18 cellular contexts compared by ENCODE assay signal in the genomic region with DNA sequence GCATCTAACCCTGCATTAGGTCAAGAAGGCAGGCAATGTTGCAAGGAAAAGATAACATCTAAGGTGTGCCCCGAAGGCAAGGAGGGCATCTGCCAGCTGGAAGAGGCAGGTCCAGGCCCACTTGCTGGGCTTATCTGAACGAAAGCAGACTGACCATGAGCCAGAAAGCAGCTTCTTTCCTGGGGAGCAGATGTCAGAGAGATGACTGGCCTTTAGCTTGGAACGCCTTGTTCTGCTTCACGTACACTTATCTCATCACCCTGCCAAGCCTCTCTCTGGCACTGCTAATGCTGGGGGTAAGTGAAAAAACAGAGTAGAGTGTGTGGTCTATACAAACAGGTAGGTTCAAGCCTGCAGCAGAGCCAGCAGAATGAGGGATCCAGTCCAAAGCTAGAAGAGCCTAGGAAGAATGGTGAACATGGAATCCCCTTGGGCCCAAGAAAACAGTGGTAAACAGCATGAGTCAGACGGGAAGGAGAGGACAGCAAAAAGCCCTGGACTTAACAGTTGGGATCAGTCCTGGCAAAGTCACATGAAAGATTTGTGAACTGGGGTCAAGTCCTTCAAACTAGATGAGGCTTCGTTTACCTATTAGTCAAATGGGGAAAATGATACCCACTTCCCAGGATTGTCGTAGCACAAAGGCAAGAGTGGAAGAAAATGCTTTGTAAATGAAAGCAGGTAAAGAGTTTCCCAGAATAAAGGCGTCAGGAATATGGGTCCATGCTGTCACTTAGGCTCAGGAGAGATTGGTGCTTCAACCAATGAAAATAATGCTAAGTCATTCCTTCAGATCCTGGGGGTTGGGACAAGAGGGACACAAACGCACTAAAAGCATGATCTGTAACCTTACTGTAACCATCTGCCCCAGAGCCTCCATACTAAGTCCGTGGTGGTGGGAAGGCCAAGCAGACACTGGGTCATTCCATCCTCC.
DNase-seq lines count a peak whose midpoint lies in the region; ATAC-seq and TF ChIP-seq lines count a peak whose summit lies in the region.
"Had no signal": no experiment of that assay in that cellular context is flagged by ENCODE, and none has a peak within 500 bp of the region (broad histone marks: within the 10 kb centered on the region; RNA-seq: fewer than 3 reads in every experiment).

No MANE protein-coding gene starts in this region.

- H3K4me1 Mint-ChIP-seq in MCF 10A (ENCODE audit: insufficient read depth, unreplicated experiment) = peaks cover 2% of the 10 kb centered on the region
- H3K4me1 Mint-ChIP-seq: CD8-positive, alpha-beta memory T cell had no signal

- H3K36me3 ChIP-seq in right atrium auricular region (no peaks in the 10 kb centered on the region), aorta (ENCODE audit: control insufficient read depth in 1 of 2, insufficient read depth in 2 of 2, low read length in 1 of 2) (no peaks in the 10 kb centered on the region)
- H3K36me3 ChIP-seq: tibial nerve had no signal

- no peak for TF ChIP-seq CTCF in MCF 10A (IDR thresholded peaks at IDR 0.05; ENCODE audit: unreplicated experiment)
- no peak for TF ChIP-seq CTCF in right atrium auricular region (IDR thresholded peaks at IDR 0.05)

- WGBS in aorta, 2 donors = 64 to 70% methylated on average over 10 of the region's 10 CpGs

- ATAC-seq in Right ventricle myocardium superior (ENCODE audit: poor library complexity) (peak; percentile 46), aorta (ENCODE audit: low FRiP score) (peak; percentile 39), GM19463 (IDR thresholded peaks at IDR 0.05; ENCODE audit: unreplicated experiment) (no peak), HG03175 (IDR thresholded peaks at IDR 0.05; ENCODE audit: unreplicated experiment) (no peak)
- ATAC-seq: effector memory CD8-positive, alpha-beta T cell; natural killer cell treated with Interleukin-12 subunit alpha and Interleukin-12 subunit beta and Interleukin-15 and Interleukin-18, amount 100 ng/mL, for 72 hours had no signal

- H3K36me3 Mint-ChIP-seq in MCF 10A (ENCODE audit: insufficient read depth, unreplicated experiment) = no peaks in the 10 kb centered on the region
- H3K36me3 Mint-ChIP-seq: CD8-positive, alpha-beta memory T cell; natural killer cell treated with Interleukin-12 subunit alpha and Interleukin-12 subunit beta and Interleukin-15 and Interleukin-18, amount 100 ng/mL, for 72 hours had no signal

- intact Hi-C loops in Right ventricle myocardium superior (cut with DNase I) = no loop called here
- intact Hi-C loops in cardiac septum (cut with DNase I) = no loop called here
- intact Hi-C loops in MCF 10A (cut with micrococcal nuclease) = no loop called here
- intact Hi-C loops in aorta (cut with DNase I) = no loop called here

- H3K27ac Mint-ChIP-seq in MCF 10A (ENCODE audit: low read depth, unreplicated experiment) = no peak overlapping the region
- H3K27ac Mint-ChIP-seq: effector memory CD8-positive, alpha-beta T cell; natural killer cell treated with Interleukin-12 subunit alpha and Interleukin-12 subunit beta and Interleukin-15 and Interleukin-18, amount 100 ng/mL, for 72 hours had no signal

- H3K9me3 Mint-ChIP-seq in MCF 10A (ENCODE audit: unreplicated experiment) = peaks cover 11% of the 10 kb centered on the region
- H3K9me3 Mint-ChIP-seq: natural killer cell treated with Interleukin-12 subunit alpha and Interleukin-12 subunit beta and Interleukin-15 and Interleukin-18, amount 100 ng/mL, for 72 hours had no signal

- H3K4me3 Mint-ChIP-seq in MCF 10A (ENCODE audit: unreplicated experiment) = no peak overlapping the region
- H3K4me3 Mint-ChIP-seq: effector memory CD8-positive, alpha-beta T cell; natural killer cell treated with Interleukin-12 subunit alpha and Interleukin-12 subunit beta and Interleukin-15 and Interleukin-18, amount 100 ng/mL, for 72 hours had no signal

- no peak overlapping the region for H3K4me3 ChIP-seq in right atrium auricular region
- H3K4me3 ChIP-seq in aorta (ENCODE audit: low read length in 2 of 2) = no peak overlapping the region
- H3K4me3 ChIP-seq: tibial nerve had no signal

- BruUV-seq in MCF 10A (replicated peaks; lab: Mats Ljungman, UMichigan) = no TSS peak

- H3K27me3 ChIP-seq in right atrium auricular region = no peaks in the 10 kb centered on the region
- H3K27me3 ChIP-seq in aorta (ENCODE audit: control insufficient read depth in 1 of 2, insufficient read depth in 2 of 2, low read length in 1 of 2) = no peaks in the 10 kb centered on the region
- H3K27me3 ChIP-seq: tibial nerve had no signal

- H3K27ac ChIP-seq in right atrium auricular region = peak overlapping the region; percentile 4 to 57
- no peak overlapping the region for H3K27ac ChIP-seq in aorta (ENCODE audit: low read depth in 1 of 2, low read length in 2 of 2)

- DNase-seq in Right ventricle myocardium superior = no peak
- no peak for DNase-seq in cardiac septum (ENCODE audit: low spot score)
- peak; percentile 58 for DNase-seq in MCF 10A (ENCODE audit: unreplicated experiment)
- peak; percentile 66 for DNase-seq in right atrium auricular region (ENCODE audit: low spot score)
- no peak for DNase-seq in aorta
- no peak for DNase-seq in mesenteric fat pad (ENCODE audit: low spot score)
- DNase-seq: 8988T; activated CD8-positive, alpha-beta memory T cell treated with anti-CD3 and anti-CD28 coated beads, Interleukin-2, amount 50 U/mL, for 48 hours; activated naive CD4-positive, alpha-beta T cell treated with anti-CD3 and anti-CD28 coated beads, Interleukin-2, amount 50 U/mL, for 16 hours; CD8-positive, alpha-beta memory T cell; effector memory CD8-positive, alpha-beta T cell; KBM-7; NCI-H1105; SHP77 had no signal

- H3K4me1 ChIP-seq in right atrium auricular region (peaks cover 0 to 35% of the 10 kb centered on the region in 2 donors), aorta (ENCODE audit: control insufficient read depth in 1 of 2, insufficient read depth in 2 of 2, low read length in 2 of 2) (peaks cover 4 to 17% of the 10 kb centered on the region in 2 donors)

- H3K27me3 Mint-ChIP-seq in MCF 10A (ENCODE audit: insufficient read depth, unreplicated experiment) = no peaks in the 10 kb centered on the region

- H3K9me3 ChIP-seq in right atrium auricular region (no peaks in the 10 kb centered on the region), aorta (ENCODE audit: control insufficient read depth, low read length) (no peaks in the 10 kb centered on the region)
- H3K9me3 ChIP-seq: tibial nerve had no signal

- CTCF ChIA-PET in MCF 10A (lab: Yijun Ruan, JAX) = interaction anchor here (0.7 to 1.0 kb wide), 4 partner anchors 13 to 45 kb away, joined by 3 read pairs; no protein-coding TSS in a partner anchor

- POLR2A ChIA-PET in MCF 10A (lab: Yijun Ruan, JAX) = no interaction called here

Comparison
In these comparisons a context has a peak if more than half of its experiments do, and no peak if none do; other contexts are left out.
1. DNase-seq: peak in MCF 10A (single experiment) and right atrium auricular region (single experiment); none in Right ventricle myocardium superior (single experiment), cardiac septum (single experiment), aorta (0 of 2) and mesenteric fat pad (single experiment).
2. ATAC-seq: peak in Right ventricle myocardium superior (single experiment) and aorta (single experiment); none in GM19463 (single experiment) and HG03175 (single experiment).
3. H3K27ac ChIP-seq: peak in right atrium auricular region (2 of 2); none in aorta (0 of 2).